In the genomic region with DNA sequence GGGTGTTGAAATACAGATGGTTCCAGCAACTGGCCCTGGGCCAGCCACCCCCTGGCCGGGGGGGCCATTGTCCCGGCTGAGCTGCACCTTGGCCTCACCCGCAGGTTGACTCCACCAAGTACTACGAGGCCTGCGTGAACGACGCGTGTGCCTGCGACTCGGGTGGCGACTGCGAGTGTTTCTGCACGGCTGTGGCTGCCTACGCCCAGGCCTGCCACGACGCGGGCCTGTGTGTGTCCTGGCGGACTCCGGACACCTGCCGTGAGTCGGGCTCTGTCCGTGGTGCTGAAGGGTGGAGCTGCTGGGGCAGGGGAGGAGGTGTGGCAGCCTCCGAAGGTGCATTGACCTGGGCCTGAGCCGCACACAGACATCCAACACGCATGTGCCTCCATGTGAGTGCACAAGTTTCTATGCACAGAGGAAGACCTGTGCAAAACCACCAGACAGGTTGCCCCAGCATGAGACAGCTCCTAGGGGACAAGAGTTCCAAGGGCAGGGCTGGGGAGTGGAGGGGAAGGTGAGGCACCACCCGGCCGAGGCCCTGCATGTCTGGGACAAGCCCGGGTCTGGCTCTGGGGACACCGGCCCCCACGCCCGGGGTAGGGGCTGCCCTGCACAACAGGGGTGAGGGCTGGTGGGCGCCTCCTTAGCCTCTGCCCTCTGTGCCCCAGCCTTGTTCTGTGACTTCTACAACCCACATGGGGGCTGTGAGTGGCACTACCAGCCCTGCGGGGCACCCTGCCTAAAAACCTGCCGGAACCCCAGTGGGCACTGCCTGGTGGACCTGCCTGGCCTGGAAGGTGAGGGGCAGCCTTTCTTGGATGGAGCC, we compare ENCODE assay signal across 1 cellular context.
TF ChIP-seq lines count a peak whose summit lies in the region.

No MANE protein-coding gene starts in this region.

TF ChIP-seq in H1, 55 proteins besides CTCF, POLR2A, EP300 and RAD21:
- TF ChIP-seq TBP (IDR thresholded peaks at IDR 0.05; ENCODE audit: low read depth, low read length) (no peak), CBX8 (IDR thresholded peaks at IDR 0.05; ENCODE audit: borderline replicate concordance, low read depth, low read length) (no peak), FOSL1 (IDR thresholded peaks at IDR 0.05; ENCODE audit: insufficient read depth, low read depth, low read length) (no peak), GABPA (IDR thresholded peaks at IDR 0.05; ENCODE audit: borderline replicate concordance, insufficient read depth, low read length) (peak; percentile 66; the same call in 1 of the 2 replicates), POU5F1 (IDR thresholded peaks at IDR 0.05; ENCODE audit: low read depth, low read length) (no peak), GTF2F1 (IDR thresholded peaks at IDR 0.05; ENCODE audit: borderline replicate concordance, low read depth, low read length) (no peak), CREB1 (IDR thresholded peaks at IDR 0.05) (0 out of 2 replicates have a peak, but pooled peaks have one; percentile 14), TEAD4 (IDR thresholded peaks at IDR 0.05; ENCODE audit: low read depth, low read length) (no peak), PHF8 (conservative IDR thresholded peaks at IDR 0.05; ENCODE audit: low read depth, low read length) (no peak)
- TF ChIP-seq, protein P1, sequence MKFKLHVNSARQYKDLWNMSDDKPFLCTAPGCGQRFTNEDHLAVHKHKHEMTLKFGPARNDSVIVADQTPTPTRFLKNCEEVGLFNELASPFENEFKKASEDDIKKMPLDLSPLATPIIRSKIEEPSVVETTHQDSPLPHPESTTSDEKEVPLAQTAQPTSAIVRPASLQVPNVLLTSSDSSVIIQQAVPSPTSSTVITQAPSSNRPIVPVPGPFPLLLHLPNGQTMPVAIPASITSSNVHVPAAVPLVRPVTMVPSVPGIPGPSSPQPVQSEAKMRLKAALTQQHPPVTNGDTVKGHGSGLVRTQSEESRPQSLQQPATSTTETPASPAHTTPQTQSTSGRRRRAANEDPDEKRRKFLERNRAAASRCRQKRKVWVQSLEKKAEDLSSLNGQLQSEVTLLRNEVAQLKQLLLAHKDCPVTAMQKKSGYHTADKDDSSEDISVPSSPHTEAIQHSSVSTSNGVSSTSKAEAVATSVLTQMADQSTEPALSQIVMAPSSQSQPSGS (IDR thresholded peaks at IDR 0.05; ENCODE audit: low read length): no peak
- TF ChIP-seq, protein P2, sequence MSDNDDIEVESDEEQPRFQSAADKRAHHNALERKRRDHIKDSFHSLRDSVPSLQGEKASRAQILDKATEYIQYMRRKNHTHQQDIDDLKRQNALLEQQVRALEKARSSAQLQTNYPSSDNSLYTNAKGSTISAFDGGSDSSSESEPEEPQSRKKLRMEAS (IDR thresholded peaks at IDR 0.05): peak; percentile 27; the same call in 1 of the 2 replicates
- TF ChIP-seq, protein P3, sequence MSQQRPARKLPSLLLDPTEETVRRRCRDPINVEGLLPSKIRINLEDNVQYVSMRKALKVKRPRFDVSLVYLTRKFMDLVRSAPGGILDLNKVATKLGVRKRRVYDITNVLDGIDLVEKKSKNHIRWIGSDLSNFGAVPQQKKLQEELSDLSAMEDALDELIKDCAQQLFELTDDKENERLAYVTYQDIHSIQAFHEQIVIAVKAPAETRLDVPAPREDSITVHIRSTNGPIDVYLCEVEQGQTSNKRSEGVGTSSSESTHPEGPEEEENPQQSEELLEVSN (IDR thresholded peaks at IDR 0.05): no peak
